23 cellular contexts compared by ENCODE assay signal in the genomic region with DNA sequence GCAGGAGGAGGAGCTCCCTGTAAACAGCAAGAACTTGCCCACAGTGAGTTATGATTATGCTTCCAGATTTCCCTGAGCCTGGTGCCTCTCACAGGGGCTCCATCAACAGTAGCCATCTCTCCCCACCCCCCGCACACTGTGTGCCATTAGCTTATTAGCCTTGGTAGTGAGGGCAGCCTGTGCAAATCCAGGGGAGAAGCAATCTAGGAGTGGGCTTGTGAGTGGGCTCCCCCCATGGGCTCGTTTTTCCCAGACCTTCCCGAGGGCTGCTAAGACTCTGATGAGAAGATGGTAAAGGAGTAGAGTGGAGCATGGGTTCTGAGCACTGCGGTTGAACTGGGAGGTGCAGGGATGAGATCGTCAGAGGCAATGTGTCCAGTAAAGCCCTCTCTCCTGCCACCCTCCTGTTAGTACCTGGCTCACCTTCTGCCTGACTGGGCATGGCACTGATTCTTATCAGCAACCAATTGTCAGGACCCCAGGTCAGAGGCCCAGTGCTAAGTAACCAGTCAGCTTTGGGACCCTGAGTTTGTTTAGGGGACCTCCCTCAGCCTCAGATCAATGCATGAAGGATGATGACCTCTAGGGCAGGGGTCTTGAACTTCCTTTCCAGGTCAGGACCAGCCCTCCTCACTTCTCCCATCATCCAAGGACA.
"Had no signal": no experiment of that assay in that cellular context is flagged by ENCODE, and none has a peak within 500 bp of the region (broad histone marks: within the 10 kb centered on the region; RNA-seq: fewer than 3 reads in every experiment).

No MANE protein-coding gene starts in this region.

- H3K9me3 Mint-ChIP-seq: activated naive CD4-positive, alpha-beta T cell treated with anti-CD3 and anti-CD28 coated beads for 36 hours; activated naive CD8-positive, alpha-beta T cell treated with anti-CD3 and anti-CD28 coated beads for 36 hours; activated T-cell treated with anti-CD3 and anti-CD28 coated beads, Interleukin-2, amount 50 U/mL, for 72 hours; effector memory CD8-positive, alpha-beta T cell; immature natural killer cell; natural killer cell treated with Interleukin-12 subunit alpha and Interleukin-12 subunit beta and Interleukin-15 and Interleukin-18, amount 100 ng/mL, for 72 hours; stimulated activated memory B cell treated with anti-CD40 and anti-IgM and Interleukin-4, amounts not matched to agents 10 μg/mL and 1 μg/mL and 100 μg/mL, for 72 hours; stimulated activated naive CD8-positive, alpha-beta T cell treated with anti-CD3 and anti-CD28 coated beads, Interleukin-15, amount 100 ng/mL, for 72 hours had no signal

- H3K27ac ChIP-seq: adrenal gland, dorsolateral prefrontal cortex, left lung, suprapubic skin had no signal

- H3K9me3 ChIP-seq: adrenal gland, body of pancreas, left lung, mucosa of descending colon, suprapubic skin, tibial artery had no signal

- H3K4me3 Mint-ChIP-seq: activated CD4-positive, alpha-beta T cell treated with anti-CD3 and anti-CD28 coated beads for 36 hours; activated naive CD4-positive, alpha-beta T cell treated with anti-CD3 and anti-CD28 coated beads for 36 hours; activated naive CD8-positive, alpha-beta T cell treated with anti-CD3 and anti-CD28 coated beads for 36 hours; activated T-cell treated with anti-CD3 and anti-CD28 coated beads, Interleukin-2, amount 50 U/mL, for 72 hours; effector memory CD8-positive, alpha-beta T cell; immature natural killer cell; natural killer cell treated with Interleukin-12 subunit alpha and Interleukin-12 subunit beta and Interleukin-15 and Interleukin-18, amount 100 ng/mL, for 72 hours; stimulated activated memory B cell treated with anti-CD40 and anti-IgM and Interleukin-4, amounts not matched to agents 10 μg/mL and 1 μg/mL and 100 μg/mL, for 72 hours; stimulated activated naive CD8-positive, alpha-beta T cell treated with anti-CD3 and anti-CD28 coated beads, Interleukin-15, amount 100 ng/mL, for 72 hours had no signal

- H3K36me3 ChIP-seq: adrenal gland, left lung, suprapubic skin, tibial artery had no signal

- H3K27me3 ChIP-seq: adrenal gland, body of pancreas, left lung, suprapubic skin, tibial artery had no signal

- H3K36me3 Mint-ChIP-seq: activated naive CD8-positive, alpha-beta T cell treated with anti-CD3 and anti-CD28 coated beads for 36 hours; natural killer cell treated with Interleukin-12 subunit alpha and Interleukin-12 subunit beta and Interleukin-15 and Interleukin-18, amount 100 ng/mL, for 72 hours; stimulated activated memory B cell treated with anti-CD40 and anti-IgM and Interleukin-4, amounts not matched to agents 10 μg/mL and 1 μg/mL and 100 μg/mL, for 72 hours had no signal

- DNase-seq: activated CD4-positive, alpha-beta T cell treated with anti-CD3 and anti-CD28 coated beads for 36 hours; activated CD4-positive, CD25-positive, alpha-beta regulatory T cell; activated naive CD4-positive, alpha-beta T cell treated with anti-CD3 and anti-CD28 coated beads for 36 hours; activated naive CD8-positive, alpha-beta T cell treated with anti-CD3 and anti-CD28 coated beads for 36 hours; activated T-cell treated with anti-CD3 and anti-CD28 coated beads, Interleukin-2, amount 50 U/mL, for 72 hours; effector memory CD8-positive, alpha-beta T cell; immature natural killer cell; mucosa of descending colon; stimulated activated CD4-positive, alpha-beta T cell treated with anti-CD3 and anti-CD28 coated beads, Interleukin-1b, Interleukin-23, amount 100 ng/mL, for 48 hours; stimulated activated CD4-positive, alpha-beta T cell treated with anti-CD3 and anti-CD28 coated beads, Interleukin-4, amount 100 ng/mL, for 4 hours; stimulated activated CD8-positive, alpha-beta memory T cell treated with anti-CD3 and anti-CD28 coated beads, Interleukin-4, amount 100 ng/mL, for 48 hours; stimulated activated naive CD8-positive, alpha-beta T cell treated with anti-CD3 and anti-CD28 coated beads, Interleukin-15, amount 100 ng/mL, for 72 hours had no signal

- ATAC-seq: activated CD4-positive, alpha-beta T cell treated with anti-CD3 and anti-CD28 coated beads for 36 hours; activated T-cell treated with anti-CD3 and anti-CD28 coated beads, Interleukin-2, amount 50 U/mL, for 72 hours; effector memory CD8-positive, alpha-beta T cell; left lung; mucosa of descending colon; natural killer cell treated with Interleukin-12 subunit alpha and Interleukin-12 subunit beta and Interleukin-15 and Interleukin-18, amount 100 ng/mL, for 72 hours; stimulated activated memory B cell treated with anti-CD40 and anti-IgM and Interleukin-4, amounts not matched to agents 10 μg/mL and 1 μg/mL and 100 μg/mL, for 72 hours; stimulated activated naive CD8-positive, alpha-beta T cell treated with anti-CD3 and anti-CD28 coated beads, Interleukin-15, amount 100 ng/mL, for 72 hours had no signal

- H3K27me3 Mint-ChIP-seq: activated CD4-positive, alpha-beta T cell treated with anti-CD3 and anti-CD28 coated beads for 36 hours; activated naive CD8-positive, alpha-beta T cell treated with anti-CD3 and anti-CD28 coated beads for 36 hours; effector memory CD8-positive, alpha-beta T cell; stimulated activated naive CD8-positive, alpha-beta T cell treated with anti-CD3 and anti-CD28 coated beads, Interleukin-15, amount 100 ng/mL, for 72 hours had no signal

- H3K4me1 ChIP-seq: adrenal gland, left lung had no signal

- H3K4me1 Mint-ChIP-seq: activated CD4-positive, alpha-beta T cell treated with anti-CD3 and anti-CD28 coated beads for 36 hours had no signal

- H3K4me2 ChIP-seq: smooth muscle cell had no signal

- H3K4me3 ChIP-seq: adrenal gland, body of pancreas, coronary artery, dorsolateral prefrontal cortex, left lung, mucosa of descending colon, smooth muscle cell, suprapubic skin, tibial artery had no signal

- H3K27ac Mint-ChIP-seq: activated CD4-positive, alpha-beta T cell treated with anti-CD3 and anti-CD28 coated beads for 36 hours; activated naive CD4-positive, alpha-beta T cell treated with anti-CD3 and anti-CD28 coated beads for 36 hours; activated naive CD8-positive, alpha-beta T cell treated with anti-CD3 and anti-CD28 coated beads for 36 hours; activated T-cell treated with anti-CD3 and anti-CD28 coated beads, Interleukin-2, amount 50 U/mL, for 72 hours; effector memory CD8-positive, alpha-beta T cell; immature natural killer cell; natural killer cell treated with Interleukin-12 subunit alpha and Interleukin-12 subunit beta and Interleukin-15 and Interleukin-18, amount 100 ng/mL, for 72 hours; progenitor cell of endocrine pancreas; stimulated activated naive CD8-positive, alpha-beta T cell treated with anti-CD3 and anti-CD28 coated beads, Interleukin-15, amount 100 ng/mL, for 72 hours had no signal
